Comparison of ENCODE assay signal across 8 cellular contexts in genomic region chr17:57257911-57258885, GRCh38. TPM values are rescaled to one million over a fixed set of nuclear protein-coding genes. Genes with fewer than 3 reads are reported as not detected.
A peak's percentile ranks its signal among the peaks of the same experiment; 100 is the strongest.
DNase-seq lines count a peak whose midpoint lies in the region; ATAC-seq, FAIRE-seq and TF ChIP-seq lines count a peak whose summit lies in the region.

No MANE protein-coding gene starts in this region.

- TF ChIP-seq CTCF in RWPE1 (conservative IDR thresholded peaks at IDR 0.05; ENCODE audit: low read depth) (no peak), endothelial cell of umbilical vein (IDR thresholded peaks at IDR 0.05; ENCODE audit: extremely low read depth in 1 of 2, insufficient read depth in 1 of 2, low read depth in 1 of 2, low read length in 2 of 2) (no peak)

- no peak overlapping the region for H4K91ac ChIP-seq in neuronal stem cell (ENCODE audit: low read depth, low read length, poor library complexity)

- CTCF ChIA-PET in RWPE1 (lab: Yijun Ruan, JAX) (interaction anchor here (0.5 to 2.2 kb wide), 7 partner anchors 15 to 470 kb away, joined by 3 to 18 read pairs (median 4); no protein-coding TSS in a partner anchor), endothelial cell of umbilical vein (lab: Charles Lee) (interaction anchor here (0.6 to 3.8 kb wide), 8 partner anchors 13 to 951 kb away, joined by 3 to 62 read pairs (median 6); no protein-coding TSS in a partner anchor)

- H2AFZ ChIP-seq in endothelial cell of umbilical vein (ENCODE audit: low read depth, low read length) (peak overlapping the region; percentile 50), neuronal stem cell (ENCODE audit: low read length) (peak overlapping the region; percentile 15)

- H3K36me3 ChIP-seq in endothelial cell of umbilical vein (ENCODE audit: control insufficient read depth in 2 of 2, extremely low read depth in 1 of 2, insufficient read depth in 2 of 2, low read length in 2 of 2) (peaks cover 0 to 9% of the 10 kb centered on the region in 2 experiments), neuronal stem cell (replicated peaks in 1 of 2; ENCODE audit: control insufficient read depth in 2 of 2, insufficient read depth in 2 of 2, low read length in 2 of 2) (peaks cover 6 to 43% of the 10 kb centered on the region in 2 donors)

- H3K79me2 ChIP-seq in endothelial cell of umbilical vein (ENCODE audit: control insufficient read depth, insufficient read depth, low read length): no peaks in the 10 kb centered on the region

- H3K9me3 ChIP-seq in endothelial cell of umbilical vein (replicated peaks; ENCODE audit: control insufficient read depth, insufficient read depth, low read length) (no peaks in the 10 kb centered on the region), neuronal stem cell (replicated peaks in 1 of 2; ENCODE audit: control insufficient read depth in 2 of 2, insufficient read depth in 1 of 2, low read depth in 1 of 2, low read length in 2 of 2) (peaks cover 0 to 8% of the 10 kb centered on the region in 2 donors)

- H3K4me2 ChIP-seq in endothelial cell of umbilical vein (ENCODE audit: insufficient read depth, low read length): peak overlapping the region; percentile 100
- peak overlapping the region; percentile 41 for H3K4me2 ChIP-seq in neuronal stem cell (ENCODE audit: insufficient read depth, low read length, poor library complexity, severe bottlenecking)

- peak overlapping the region; percentile 85 to 99 (median 97) for H3K4me3 ChIP-seq in endothelial cell of umbilical vein (replicated peaks in 1 of 3; ENCODE audit: insufficient read depth in 1 of 3, low read depth in 1 of 3, low read length in 3 of 3)
- peak overlapping the region; percentile 55 to 87 for H3K4me3 ChIP-seq in neuronal stem cell (ENCODE audit: low read length in 2 of 2)

- H3K4me1 ChIP-seq in endothelial cell of umbilical vein (ENCODE audit: control insufficient read depth, extremely low read depth, insufficient read depth, low read length) (peaks cover 12% of the 10 kb centered on the region), neuronal stem cell (ENCODE audit: control insufficient read depth in 2 of 2, insufficient read depth in 1 of 2, low read depth in 1 of 2, low read length in 2 of 2) (peaks cover 10 to 28% of the 10 kb centered on the region in 2 donors)

- DNase-seq in NCI-H748 (lab: John Stamatoyannopoulos, UW; ENCODE audit: unreplicated experiment): peak; percentile 41
- no peak for DNase-seq in NCI-H748 treated with DMSO at 0.1 percent for 48 hours (lab: John Stamatoyannopoulos, UW)
- no peak for DNase-seq in RWPE1 (ENCODE audit: low spot score)
- DNase-seq in endothelial cell of umbilical vein (ENCODE audit: low read depth, low spot score): peak; percentile 33
- peak; percentile 44 for DNase-seq in neuronal stem cell (ENCODE audit: low spot score)
- no peak for DNase-seq in stimulated activated naive CD4-positive, alpha-beta T cell treated with Interleukin-2 at 50 U/mL for 16 hours (lab: John Stamatoyannopoulos, UW)

- ATAC-seq in GM18519 (IDR thresholded peaks at IDR 0.05; ENCODE audit: low FRiP score, unreplicated experiment) (no peak), GM21786 (IDR thresholded peaks at IDR 0.05; ENCODE audit: unreplicated experiment) (no peak)

- no peak overlapping the region for H2BK12ac ChIP-seq in neuronal stem cell (ENCODE audit: low read length)

- WGBS in neuronal stem cell (ENCODE audit: extremely low coverage in 2 of 2, insufficient read length in 2 of 2, insufficient replicate concordance in 1 of 2), 2 donors: no CpG with 5 or more reads among the region's 22 CpGs

- no peaks in the 10 kb centered on the region for H3K79me1 ChIP-seq in neuronal stem cell (ENCODE audit: low read depth, low read length)

- POLR2A ChIA-PET in RWPE1 (lab: Yijun Ruan, JAX; ENCODE audit: low non-redundant PET) (no interaction called here), endothelial cell of umbilical vein (lab: Charles Lee) (no interaction called here)

- H3K23ac ChIP-seq in neuronal stem cell (ENCODE audit: low read depth, low read length, poor library complexity): no peak overlapping the region

- H3K18ac ChIP-seq in neuronal stem cell (ENCODE audit: low read length): peak overlapping the region; percentile 71

- dilution Hi-C loops in endothelial cell of umbilical vein (cut with MboI; ENCODE audit: extremely low pct_ligation_motif_present, low sequenced_read_pairs): no loop called here

- H3K14ac ChIP-seq in neuronal stem cell (ENCODE audit: low read length): no peak overlapping the region

- no peak for TF ChIP-seq POLR2A in endothelial cell of umbilical vein (IDR thresholded peaks at IDR 0.05; ENCODE audit: low read depth, low read length)

- H3K27ac ChIP-seq in RWPE1 (peak overlapping the region; percentile 68), endothelial cell of umbilical vein (ENCODE audit: insufficient read depth, low read depth, low read length) (peak overlapping the region; percentile 21), neuronal stem cell (replicated peaks; ENCODE audit: low read length) (peak overlapping the region; percentile 67)

- H2AK5ac ChIP-seq in neuronal stem cell (ENCODE audit: low read depth, low read length): no peak overlapping the region

- no peak overlapping the region for H4K8ac ChIP-seq in neuronal stem cell (ENCODE audit: low read depth, low read length)

- H3K9me1 ChIP-seq in endothelial cell of umbilical vein (replicated peaks; ENCODE audit: control insufficient read depth, extremely low read depth, insufficient read depth, low read length): no peaks in the 10 kb centered on the region

- no peak overlapping the region for H2BK120ac ChIP-seq in neuronal stem cell (ENCODE audit: low read depth, low read length)

- H3K4ac ChIP-seq in neuronal stem cell (ENCODE audit: low read length): no peak overlapping the region

- H3K9ac ChIP-seq in endothelial cell of umbilical vein (replicated peaks; ENCODE audit: extremely low read depth, insufficient read depth, low read length): peak overlapping the region; percentile 71
- peak overlapping the region; percentile 67 for H3K9ac ChIP-seq in neuronal stem cell (ENCODE audit: low read depth, low read length, poor library complexity)

- FAIRE-seq in endothelial cell of umbilical vein (lab: Jason Lieb, UNC): peak; percentile 56

- H4K20me1 ChIP-seq in endothelial cell of umbilical vein (replicated peaks; ENCODE audit: control insufficient read depth, extremely low read depth, insufficient read depth, low read length): no peaks in the 10 kb centered on the region

- BruUV-seq in endothelial cell of umbilical vein (replicated peaks; lab: Mats Ljungman, UMichigan): no TSS peak

- intact Hi-C loops in endothelial cell of umbilical vein (cut with micrococcal nuclease): loop anchor here (1.0 to 5.0 kb wide), 8 partner anchors 37 to 739 kb away; no protein-coding TSS in a partner anchor

- H2BK5ac ChIP-seq in neuronal stem cell (ENCODE audit: low read length): no peak overlapping the region

- H2BK15ac ChIP-seq in neuronal stem cell (ENCODE audit: low read length): no peak overlapping the region

- H3K27me3 ChIP-seq in endothelial cell of umbilical vein (ENCODE audit: control insufficient read depth in 2 of 2, insufficient read depth in 2 of 2, low read length in 2 of 2) (peaks cover 0 to 2% of the 10 kb centered on the region in 2 experiments), neuronal stem cell (ENCODE audit: control insufficient read depth in 3 of 3, insufficient read depth in 3 of 3, low read depth in 1 of 3, low read length in 3 of 3) (no peaks in the 10 kb centered on the region)

TF ChIP-seq in endothelial cell of umbilical vein, 7 proteins besides CTCF, POLR2A, EP300 and RAD21:
- no peak for TF ChIP-seq FOS (IDR thresholded peaks at IDR 0.05; ENCODE audit: borderline replicate concordance, insufficient read depth, low read length)
- no peak for TF ChIP-seq MYC (IDR thresholded peaks at IDR 0.05; ENCODE audit: low read depth, low read length)
- TF ChIP-seq GATA2 (IDR thresholded peaks at IDR 0.05; ENCODE audit: insufficient read depth, insufficient read length, low read depth, low read length): no peak
- no peak for TF ChIP-seq POLR2AphosphoS5 (IDR thresholded peaks at IDR 0.05; ENCODE audit: insufficient read depth, low read depth, low read length)
- TF ChIP-seq MAX (IDR thresholded peaks at IDR 0.05; ENCODE audit: insufficient read depth, insufficient read length): no peak
- TF ChIP-seq JUN (IDR thresholded peaks at IDR 0.05; ENCODE audit: borderline replicate concordance, insufficient read depth, insufficient read length, low read depth): no peak
- no peak for TF ChIP-seq EZH2 (IDR thresholded peaks at IDR 0.05; ENCODE audit: borderline replicate concordance, low read depth, low read length, severe bottlenecking)

RNA-seq across cellular contexts. Expression of gene MSI2, which starts 1.9 kb away (rescaled TPM):
- total RNA-seq in endothelial cell of umbilical vein: 59.3 and 62.7 TPM in 2 replicates
- 18.8 and 20.9 TPM in 2 replicates for polyA plus RNA-seq in endothelial cell of umbilical vein
- polyA plus RNA-seq in endothelial cell of umbilical vein (2011; cell fraction: cytosol; rRNA removed): 18.6 and 20.0 TPM in 2 replicates
- 42.5 and 44.6 TPM in 2 replicates for polyA plus RNA-seq in endothelial cell of umbilical vein (2011; cell fraction: nucleus; rRNA removed)
- polyA plus RNA-seq in endothelial cell of umbilical vein (2012): 21.4 and 31.5 TPM in 2 replicates
- 76.9 and 77.9 TPM in 2 replicates for polyA minus RNA-seq in endothelial cell of umbilical vein
- polyA minus RNA-seq in endothelial cell of umbilical vein (2011; cell fraction: cytosol; rRNA and poly(A)+ RNA removed): 33.7 TPM
- 71.7 and 73.9 TPM in 2 replicates for polyA minus RNA-seq in endothelial cell of umbilical vein (2011; cell fraction: nucleus; rRNA and poly(A)+ RNA removed)
- polyA plus RNA-seq in neuronal stem cell (2013, experiment 1 of 2): 56.3 TPM
- polyA plus RNA-seq in neuronal stem cell (2013, experiment 2 of 2): 58.0 TPM

Comparison
In these comparisons a context has a peak if more than half of its experiments do, and no peak if none do; other contexts are left out.
1. DNase-seq: peak in NCI-H748 (single experiment), endothelial cell of umbilical vein (single experiment) and neuronal stem cell (single experiment); none in NCI-H748 treated with DMSO at 0.1 percent for 48 hours (single experiment), RWPE1 (single experiment) and stimulated activated naive CD4-positive, alpha-beta T cell treated with Interleukin-2 at 50 U/mL for 16 hours (single experiment).
2. Peak in every context shown above with its lines, with median percentiles within 50 percentile points of each other: H3K27ac ChIP-seq.